In the genomic region with DNA sequence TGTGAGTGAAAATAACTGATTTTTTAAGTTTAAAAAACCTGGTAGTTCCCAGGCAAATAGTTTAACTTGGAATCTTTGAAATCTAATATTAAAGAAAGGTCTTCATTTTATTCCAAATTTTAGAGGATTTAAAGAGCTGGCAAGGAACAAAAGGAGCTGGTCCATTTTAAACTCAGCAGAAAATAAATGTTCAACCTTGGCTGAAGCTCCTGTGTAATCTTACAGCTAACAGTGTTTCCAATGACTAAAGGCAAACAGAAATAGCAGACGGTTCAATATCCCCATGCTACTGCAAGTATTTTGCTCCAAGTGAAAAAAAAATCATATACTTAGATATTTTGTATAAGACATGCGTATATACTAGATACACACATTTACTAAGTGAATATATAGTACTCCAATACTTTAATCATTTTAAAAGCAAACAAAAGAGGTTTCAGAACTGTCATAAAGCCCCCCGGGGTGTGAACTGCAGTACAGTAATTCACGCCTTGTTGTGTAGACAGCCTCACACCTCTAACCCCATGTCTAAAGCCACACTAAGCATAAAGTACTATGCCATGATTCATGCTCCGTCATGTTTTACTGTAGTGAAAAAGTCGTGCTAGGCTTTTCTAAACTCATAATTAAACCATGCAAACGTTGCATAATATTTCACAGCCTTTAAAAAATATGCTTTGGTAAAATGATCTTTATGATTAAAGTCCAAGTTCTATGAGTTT, we compare ENCODE assay signal across 1 cellular context.
TF ChIP-seq lines count a peak whose summit lies in the region.

No MANE protein-coding gene starts in this region.

TF ChIP-seq in IMR-90, 13 proteins besides CTCF, POLR2A, EP300 and RAD21:
- TF ChIP-seq CEBPB (IDR thresholded peaks at IDR 0.05; ENCODE audit: low read depth, low read length) (peak; percentile 66), NFE2L2 (IDR thresholded peaks at IDR 0.05; ENCODE audit: low read depth, low read length) (no peak), FOS (IDR thresholded peaks at IDR 0.05; ENCODE audit: low read depth, low read length) (no peak), MXI1 (IDR thresholded peaks at IDR 0.05; ENCODE audit: borderline replicate concordance, low read depth, low read length) (no peak), BHLHE40 (IDR thresholded peaks at IDR 0.05; ENCODE audit: low read depth, low read length) (peak; percentile 39; the same call in 1 of the 2 replicates), MAFK (IDR thresholded peaks at IDR 0.05; ENCODE audit: low read depth, low read length) (peak; percentile 23; the same call in 1 of the 2 replicates), RFX5 (IDR thresholded peaks at IDR 0.05; ENCODE audit: low read depth, low read length) (no peak), MAZ (IDR thresholded peaks at IDR 0.05; ENCODE audit: borderline replicate concordance, low read depth, low read length) (no peak), SMC3 (IDR thresholded peaks at IDR 0.05; ENCODE audit: low read depth, low read length) (no peak), RCOR1 (IDR thresholded peaks at IDR 0.05; ENCODE audit: insufficient replicate concordance, low read length) (no peak), CHD1 (IDR thresholded peaks at IDR 0.05; ENCODE audit: low read depth, low read length) (no peak)
- TF ChIP-seq, protein P1, sequence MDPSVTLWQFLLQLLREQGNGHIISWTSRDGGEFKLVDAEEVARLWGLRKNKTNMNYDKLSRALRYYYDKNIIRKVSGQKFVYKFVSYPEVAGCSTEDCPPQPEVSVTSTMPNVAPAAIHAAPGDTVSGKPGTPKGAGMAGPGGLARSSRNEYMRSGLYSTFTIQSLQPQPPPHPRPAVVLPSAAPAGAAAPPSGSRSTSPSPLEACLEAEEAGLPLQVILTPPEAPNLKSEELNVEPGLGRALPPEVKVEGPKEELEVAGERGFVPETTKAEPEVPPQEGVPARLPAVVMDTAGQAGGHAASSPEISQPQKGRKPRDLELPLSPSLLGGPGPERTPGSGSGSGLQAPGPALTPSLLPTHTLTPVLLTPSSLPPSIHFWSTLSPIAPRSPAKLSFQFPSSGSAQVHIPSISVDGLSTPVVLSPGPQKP (IDR thresholded peaks at IDR 0.05; ENCODE audit: borderline replicate concordance, low read depth, low read length) = no peak
- TF ChIP-seq, protein P2, sequence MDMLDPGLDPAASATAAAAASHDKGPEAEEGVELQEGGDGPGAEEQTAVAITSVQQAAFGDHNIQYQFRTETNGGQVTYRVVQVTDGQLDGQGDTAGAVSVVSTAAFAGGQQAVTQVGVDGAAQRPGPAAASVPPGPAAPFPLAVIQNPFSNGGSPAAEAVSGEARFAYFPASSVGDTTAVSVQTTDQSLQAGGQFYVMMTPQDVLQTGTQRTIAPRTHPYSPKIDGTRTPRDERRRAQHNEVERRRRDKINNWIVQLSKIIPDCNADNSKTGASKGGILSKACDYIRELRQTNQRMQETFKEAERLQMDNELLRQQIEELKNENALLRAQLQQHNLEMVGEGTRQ (IDR thresholded peaks at IDR 0.05; ENCODE audit: low read depth, low read length) = no peak
TF ChIP-seq in IMR-90: peak in this region for 3.
